ENCODE assay signal across 26 cellular contexts in genomic region chr6:54285595-54285994, GRCh38.
DNase-seq lines count a peak whose midpoint lies in the region; ATAC-seq and TF ChIP-seq lines count a peak whose summit lies in the region.
"Had no signal": no experiment of that assay in that cellular context is flagged by ENCODE, and none has a peak within 500 bp of the region (broad histone marks: within the 10 kb centered on the region; RNA-seq: fewer than 3 reads in every experiment).

No MANE protein-coding gene starts in this region.

- H3K36me3 ChIP-seq in adipocyte (ENCODE audit: control insufficient read depth, insufficient read depth, low read length, severe bottlenecking): no peaks in the 10 kb centered on the region
- H3K36me3 ChIP-seq: lower lobe of right lung, SJCRH30 had no signal

- H3K4me1 ChIP-seq in adipocyte (ENCODE audit: control insufficient read depth, insufficient read depth, low read length): peaks cover 20% of the 10 kb centered on the region
- H3K4me1 ChIP-seq: lower lobe of right lung had no signal

- no peak overlapping the region for H3K9ac ChIP-seq in adipocyte (ENCODE audit: low read length)

- H3K4me3 ChIP-seq in AG09309 (ENCODE audit: control insufficient read depth, low read depth, low read length) (no peak overlapping the region), HFF-Myc (replicated peaks; ENCODE audit: low read depth, low read length) (no peak overlapping the region), adipocyte (ENCODE audit: low read length) (no peak overlapping the region), foreskin fibroblast (ENCODE audit: low read depth in 1 of 2, low read length in 2 of 2) (no peak overlapping the region)
- H3K4me3 ChIP-seq: lower lobe of right lung, mucosa of descending colon, SJCRH30 had no signal

- no peak for TF ChIP-seq CTCF in AG09309 (IDR thresholded peaks at IDR 0.05; ENCODE audit: control insufficient read depth, insufficient read depth, low read depth, low read length, missing control alignments)
- TF ChIP-seq CTCF in HFF-Myc (IDR thresholded peaks at IDR 0.05; ENCODE audit: low read depth, low read length, missing control alignments): no peak
- TF ChIP-seq CTCF in foreskin fibroblast (IDR thresholded peaks at IDR 0.05; ENCODE audit: low read depth, low read length): no peak

- DNase-seq in AG09309 (ENCODE audit: low read depth) (peak; percentile 40), HFF-Myc (ENCODE audit: extremely low read depth, low read depth) (peak; percentile 79), adipocyte (ENCODE audit: low read depth) (peak; percentile 80), foreskin fibroblast (peak; percentile 62 to 86), iPS-NIHi7 (ENCODE audit: extremely low spot score) (no peak)
- DNase-seq in stimulated activated CD4-positive, alpha-beta T cell treated with anti-CD3 and anti-CD28 coated beads, Interleukin-2, amount 100 ng/mL, for 24 hours: no peak
- no peak for DNase-seq in activated CD4-positive, alpha-beta T cell treated with anti-CD3 and anti-CD28 coated beads, Interleukin-2, amount 50 U/mL, for 4 hours
- DNase-seq: activated CD4-positive, alpha-beta T cell treated with anti-CD3 and anti-CD28 coated beads, Interleukin-2, amount 10 ng/mL, durations not matched to agents 7 days and 5 days; activated effector memory CD4-positive, alpha-beta T cell treated with anti-CD3 and anti-CD28 coated beads, Interleukin-2, amount 50 U/mL, for 16 hours; activated T-cell treated with anti-CD3 and anti-CD28 coated beads, Interleukin-2, amount 50 U/mL, for 1 hour; anterior cingulate cortex; CD8-positive, alpha-beta T cell; H9; head of caudate nucleus; lower lobe of right lung; mucosa of descending colon; natural killer cell; NCI-H1048; NCI-H1694; NCI-H82; SJCRH30; stimulated activated naive B cell treated with anti-CD40 and anti-IgM and Interleukin-4, amounts not matched to agents 10 μg/mL and 1 μg/mL and 100 μg/mL, for 72 hours; substantia nigra; T-cell had no signal

- no peaks in the 10 kb centered on the region for H3K27me3 ChIP-seq in adipocyte (replicated peaks; ENCODE audit: control insufficient read depth, insufficient read depth, low read length)
- H3K27me3 ChIP-seq: SJCRH30 had no signal

- H3K9me3 ChIP-seq in adipocyte (ENCODE audit: control insufficient read depth, low read length): no peaks in the 10 kb centered on the region
- H3K9me3 ChIP-seq: lower lobe of right lung, mucosa of descending colon, SJCRH30 had no signal

- ATAC-seq in GM21528 (IDR thresholded peaks at IDR 0.05; ENCODE audit: low FRiP score, unreplicated experiment): no peak
- ATAC-seq: CD8-positive, alpha-beta T cell; lower lobe of right lung; mucosa of descending colon; natural killer cell; stimulated activated naive B cell treated with anti-CD40 and anti-IgM and Interleukin-4, amounts not matched to agents 10 μg/mL and 1 μg/mL and 100 μg/mL, for 72 hours; T-cell; WTC11 had no signal

Comparison
In these comparisons a context has a peak if more than half of its experiments do, and no peak if none do; other contexts are left out.
1. DNase-seq: peak in AG09309 (single experiment), HFF-Myc (single experiment), adipocyte (single experiment) and foreskin fibroblast (2 of 2); none in iPS-NIHi7 (single experiment), stimulated activated CD4-positive, alpha-beta T cell treated with anti-CD3 and anti-CD28 coated beads, Interleukin-2, amount 100 ng/mL, for 24 hours (0 of 2) and activated CD4-positive, alpha-beta T cell treated with anti-CD3 and anti-CD28 coated beads, Interleukin-2, amount 50 U/mL, for 4 hours (0 of 2).